ENCODE assay signal across 21 cellular contexts in genomic region chr11:31768744-31769143, GRCh38. TPM values are rescaled to one million over a fixed set of nuclear protein-coding genes. Genes with fewer than 3 reads are reported as not detected.
"Had no signal": no experiment of that assay in that cellular context is flagged by ENCODE, and none has a peak within 500 bp of the region (broad histone marks: within the 10 kb centered on the region; RNA-seq: fewer than 3 reads in every experiment).

No MANE protein-coding gene starts in this region.

- DNase-seq: activated CD4-positive, alpha-beta T cell treated with anti-CD3 and anti-CD28 coated beads, Interleukin-2, amount 10 ng/mL, durations not matched to agents 7 days and 5 days; activated CD8-positive, alpha-beta memory T cell treated with anti-CD3 and anti-CD28 coated beads, Interleukin-2, amount 50 U/mL, for 4 hours; activated naive CD4-positive, alpha-beta T cell treated with anti-CD3 and anti-CD28 coated beads for 36 hours; activated T-cell treated with anti-CD3 and anti-CD28 coated beads, Interleukin-2, amount 50 U/mL, for 4 hours; foreskin keratinocyte; left ventricle myocardium inferior; mucosa of descending colon; naive B cell; right lobe of liver; small intestine; stimulated activated CD4-positive, alpha-beta T cell treated with anti-CD3 and anti-CD28 coated beads, Interleukin-15, amount 100 ng/mL, for 24 hours; stimulated activated CD4-positive, alpha-beta T cell treated with anti-CD3 and anti-CD28 coated beads, Interleukin-2, amount 100 ng/mL, for 48 hours; trophoblast cell had no signal

- H3K9me3 ChIP-seq: breast epithelium, left ventricle myocardium inferior, mucosa of descending colon, right lobe of liver, suprapubic skin, vagina had no signal

- ATAC-seq: activated CD4-positive, CD25-positive, alpha-beta regulatory T cell treated with anti-CD3 and anti-CD28 coated beads, Interleukin-2, amount 50 U/mL, for 24 hours; activated T-cell treated with anti-CD3 and anti-CD28 coated beads, Interleukin-2, amount 50 U/mL, for 4 hours; foreskin keratinocyte; mucosa of descending colon; right lobe of liver had no signal

- H3K36me3 ChIP-seq: breast epithelium, right lobe of liver, suprapubic skin, vagina had no signal

- H3K4me1 ChIP-seq: breast epithelium, foreskin keratinocyte, left ventricle myocardium inferior, suprapubic skin, vagina had no signal

- H3K4me3 ChIP-seq: breast epithelium, left ventricle myocardium inferior, mucosa of descending colon, right lobe of liver, suprapubic skin, vagina had no signal

- H3K27me3 ChIP-seq: breast epithelium, foreskin keratinocyte, right lobe of liver, suprapubic skin, vagina had no signal

- H3K27ac ChIP-seq: breast epithelium, foreskin keratinocyte, left ventricle myocardium inferior, right lobe of liver, suprapubic skin, vagina had no signal

RNA-seq across cellular contexts. Expression of gene PAX6, which starts 42.4 kb away (rescaled TPM):
- total RNA-seq: activated CD4-positive, alpha-beta T cell treated with anti-CD3 and anti-CD28 coated beads, Interleukin-2, amount 10 ng/mL, durations not matched to agents 7 days and 5 days; activated T-cell treated with anti-CD3 and anti-CD28 coated beads, Interleukin-2, amount 50 U/mL, for 4 hours; chondrocyte; dermis microvascular lymphatic vessel endothelial cell; epithelial cell of proximal tubule; fibroblast of lung; foreskin keratinocyte; left ventricle myocardium inferior; right lobe of liver; vagina had no signal
